18 cellular contexts compared by ENCODE assay signal in genomic region chr7:27411145-27411544, GRCh38.
DNase-seq lines count a peak whose midpoint lies in the region; ATAC-seq and TF ChIP-seq lines count a peak whose summit lies in the region.
"Had no signal": no experiment of that assay in that cellular context is flagged by ENCODE, and none has a peak within 500 bp of the region (broad histone marks: within the 10 kb centered on the region; RNA-seq: fewer than 3 reads in every experiment).

No MANE protein-coding gene starts in this region.

- no peak for ATAC-seq in stimulated activated naive CD8-positive, alpha-beta T cell treated with anti-CD3 and anti-CD28 coated beads, Interleukin-15, Interleukin-2, amounts not matched to agents 100 U/mL and 50 U/mL, for 24 hours
- ATAC-seq in WTC11 (peak; percentile 61), HG02623 (IDR thresholded peaks at IDR 0.05; ENCODE audit: unreplicated experiment) (no peak)
- ATAC-seq: GM12878, HCT116, HepG2 had no signal

- no peaks in the 10 kb centered on the region for H3K9me3 Mint-ChIP-seq in stimulated activated naive CD8-positive, alpha-beta T cell treated with anti-CD3 and anti-CD28 coated beads, Interleukin-15, Interleukin-2, amounts not matched to agents 100 ng/mL and 50 ng/mL, for 24 hours
- H3K9me3 Mint-ChIP-seq in WTC11, result peaks cover 9% of the 10 kb centered on the region; the same call in 1 of the 2 replicates
- H3K9me3 Mint-ChIP-seq: CD14-positive monocyte, HFFc6 had no signal

- no peak overlapping the region for H3K4me3 Mint-ChIP-seq in stimulated activated naive CD8-positive, alpha-beta T cell treated with anti-CD3 and anti-CD28 coated beads, Interleukin-15, Interleukin-2, amounts not matched to agents 100 ng/mL and 50 ng/mL, for 24 hours
- H3K4me3 Mint-ChIP-seq in WTC11, result no peak overlapping the region; the same call in 1 of the 2 replicates
- H3K4me3 Mint-ChIP-seq: CD14-positive monocyte; CD4-positive, alpha-beta memory T cell; HFFc6; IgD-negative memory B cell had no signal

- CTCF ChIA-PET in WTC11 (lab: Charles Lee), result interaction anchor here (0.9 kb wide), 1 partner anchor 683 kb away, joined by 3 read pairs; no protein-coding TSS in a partner anchor

- TF ChIP-seq CTCF in WTC11 (IDR thresholded peaks at IDR 0.05), result no peak

- peak overlapping the region; percentile 34 for H3K27ac Mint-ChIP-seq in stimulated activated naive CD8-positive, alpha-beta T cell treated with anti-CD3 and anti-CD28 coated beads, Interleukin-15, Interleukin-2, amounts not matched to agents 100 ng/mL and 50 ng/mL, for 24 hours
- H3K27ac Mint-ChIP-seq in WTC11, result 0 out of 2 replicates have a peak overlapping the region, but pooled peaks have one; percentile 3
- H3K27ac Mint-ChIP-seq: CD14-positive monocyte; CD4-positive, alpha-beta memory T cell; HFFc6; IgD-negative memory B cell had no signal

- no peaks in the 10 kb centered on the region for H3K36me3 Mint-ChIP-seq in stimulated activated naive CD8-positive, alpha-beta T cell treated with anti-CD3 and anti-CD28 coated beads, Interleukin-15, Interleukin-2, amounts not matched to agents 100 ng/mL and 50 ng/mL, for 24 hours (ENCODE audit: low read depth)
- no peaks in the 10 kb centered on the region for H3K36me3 Mint-ChIP-seq in WTC11
- H3K36me3 Mint-ChIP-seq: CD14-positive monocyte; CD4-positive, alpha-beta memory T cell had no signal

- H3K27me3 Mint-ChIP-seq in stimulated activated naive CD8-positive, alpha-beta T cell treated with anti-CD3 and anti-CD28 coated beads, Interleukin-15, Interleukin-2, amounts not matched to agents 100 ng/mL and 50 ng/mL, for 24 hours, result peaks cover 18% of the 10 kb centered on the region
- 0 out of 2 replicates have a peak, but pooled peaks cover 5% of the 10 kb centered on the region for H3K27me3 Mint-ChIP-seq in WTC11 (ENCODE audit: low read depth)

- H3K4me1 Mint-ChIP-seq in stimulated activated naive CD8-positive, alpha-beta T cell treated with anti-CD3 and anti-CD28 coated beads, Interleukin-15, Interleukin-2, amounts not matched to agents 100 ng/mL and 50 ng/mL, for 24 hours (ENCODE audit: low read depth), result no peaks in the 10 kb centered on the region
- H3K4me1 Mint-ChIP-seq in WTC11, result peaks cover 23% of the 10 kb centered on the region
- H3K4me1 Mint-ChIP-seq: CD4-positive, alpha-beta memory T cell; IgD-negative memory B cell had no signal

- no peak for DNase-seq in stimulated activated naive CD8-positive, alpha-beta T cell treated with anti-CD3 and anti-CD28 coated beads, Interleukin-15, Interleukin-2, amounts not matched to agents 100 U/mL and 50 U/mL, for 24 hours
- DNase-seq in WTC11 (ENCODE audit: low spot score) (no peak), left kidney (ENCODE audit: low read depth, low spot score) (peak; percentile 38), cerebellar cortex (ENCODE audit: low spot score) (no peak), dermis blood vessel endothelial cell (no peak)
- DNase-seq: 8988T; CD4-positive, alpha-beta memory T cell; DMS153; DMS79; GM23248; HFFc6 had no signal

- POLR2A ChIA-PET in WTC11 (lab: Charles Lee), result interaction anchor here (0.6 kb wide), 1 partner anchor 228 kb away, joined by 4 read pairs; no protein-coding TSS in a partner anchor

TF ChIP-seq in WTC11, 78 proteins besides CTCF, POLR2A, EP300 and RAD21:
- TF ChIP-seq FOXP1 (CRISPR knock-in tag; IDR thresholded peaks at IDR 0.05; ENCODE audit: borderline replicate concordance) (no peak), ERG (CRISPR knock-in tag; IDR thresholded peaks at IDR 0.05) (no peak), JUN (CRISPR knock-in tag; IDR thresholded peaks at IDR 0.05) (no peak), MXD4 (CRISPR knock-in tag; IDR thresholded peaks at IDR 0.05; ENCODE audit: borderline replicate concordance) (no peak)
